16 cellular contexts compared by ENCODE assay signal in the genomic region with DNA sequence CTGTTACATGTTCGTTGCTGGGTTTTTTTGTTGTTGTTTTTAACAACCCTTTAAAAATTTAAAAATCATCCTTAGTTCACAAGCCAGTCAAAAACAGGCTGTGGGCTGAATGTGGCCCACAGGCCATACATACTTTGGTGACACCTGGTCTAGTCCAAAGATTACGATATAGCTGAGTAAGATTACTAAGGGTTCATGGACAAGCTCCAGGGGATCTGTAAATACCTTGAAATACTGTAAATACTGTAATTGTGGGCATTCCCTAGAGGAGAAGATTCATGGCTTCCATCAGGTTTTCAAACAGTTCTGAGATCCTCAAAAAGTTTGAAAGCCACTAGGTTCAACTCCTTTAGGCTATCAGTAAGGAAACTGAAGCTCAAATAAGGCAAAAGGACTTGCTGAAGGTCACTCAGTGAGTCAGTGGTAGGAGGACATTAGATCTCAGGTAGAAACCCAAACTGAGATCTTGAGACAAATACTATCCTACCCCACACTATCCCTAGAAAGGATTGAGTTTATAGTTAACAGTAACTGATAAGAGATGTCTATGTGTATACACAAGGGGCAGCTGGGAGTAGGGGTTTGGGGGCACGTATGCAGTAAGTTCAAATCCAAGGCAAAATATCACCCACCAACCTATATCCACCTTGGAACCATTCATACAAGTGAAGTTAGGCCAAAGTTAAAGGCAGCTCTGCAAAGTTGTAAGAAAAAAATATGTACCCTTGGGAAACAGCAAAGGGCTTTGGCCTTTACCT. TPM values are rescaled to one million over a fixed set of nuclear protein-coding genes. Genes with fewer than 3 reads are reported as not detected.
DNase-seq lines count a peak whose midpoint lies in the region; ATAC-seq, FAIRE-seq and TF ChIP-seq lines count a peak whose summit lies in the region.
"Had no signal": no experiment of that assay in that cellular context is flagged by ENCODE, and none has a peak within 500 bp of the region (broad histone marks: within the 10 kb centered on the region; RNA-seq: fewer than 3 reads in every experiment).

No MANE protein-coding gene starts in this region.

- no peaks in the 10 kb centered on the region for H3F3A ChIP-seq in smooth muscle cell (ENCODE audit: low read depth)

- H3K27ac ChIP-seq in K562 (ENCODE audit: extremely low read depth, low read depth, low read length) (peak overlapping the region; percentile 0; the same call in 1 of the 3 replicates), smooth muscle cell (ENCODE audit: low read depth) (peak overlapping the region; percentile 22)
- H3K27ac ChIP-seq: stomach, WERI-Rb-1 had no signal

- H3K9ac ChIP-seq in K562 (ENCODE audit: insufficient read depth in 1 of 2, low read depth in 2 of 2, low read length in 2 of 2) (no peak overlapping the region), smooth muscle cell (ENCODE audit: low read depth) (no peak overlapping the region)
- H3K9ac ChIP-seq: SK-N-SH had no signal

- TF ChIP-seq POLR2A in H54 (IDR thresholded peaks at IDR 0.05; ENCODE audit: low read depth, low read length) = no peak
- TF ChIP-seq POLR2A in K562 (conservative IDR thresholded peaks at IDR 0.05) = no peak

- no peaks in the 10 kb centered on the region for H3K27me3 Mint-ChIP-seq in activated CD4-positive, alpha-beta memory T cell treated with anti-CD3 and anti-CD28 coated beads for 36 hours
- H3K27me3 Mint-ChIP-seq in activated CD4-positive, alpha-beta memory T cell treated with anti-CD3 and anti-CD28 coated beads, Interleukin-2, amount 10 ng/mL, durations not matched to agents 7 days and 5 days = no peaks in the 10 kb centered on the region

- H4K20me1 ChIP-seq in K562 (replicated peaks; ENCODE audit: control insufficient read depth, insufficient read depth, low read length) (no peaks in the 10 kb centered on the region), smooth muscle cell (ENCODE audit: low read depth) (peaks cover 98% of the 10 kb centered on the region)

- H3K9me1 ChIP-seq in K562 (ENCODE audit: control insufficient read depth, insufficient read depth, low read length) = no peaks in the 10 kb centered on the region

- H3K36me3 ChIP-seq in K562 (ENCODE audit: control insufficient read depth, insufficient read depth, low read length) (peaks cover 85% of the 10 kb centered on the region), smooth muscle cell (ENCODE audit: low read depth) (peaks cover 8% of the 10 kb centered on the region)

- POLR2A ChIA-PET in activated CD4-positive, alpha-beta memory T cell treated with anti-CD3 and anti-CD28 coated beads for 36 hours (lab: Charles Lee) = no interaction called here
- POLR2A ChIA-PET in activated CD4-positive, alpha-beta memory T cell treated with anti-CD3 and anti-CD28 coated beads, Interleukin-2, amount 10 ng/mL, durations not matched to agents 7 days and 5 days (lab: Charles Lee) = interaction anchor here (1.4 to 3.3 kb wide), 2 partner anchors 8 to 18 kb away, joined by 7 to 14 read pairs; a partner anchor contains a TSS
- POLR2A ChIA-PET in K562 (lab: Yijun Ruan, JAX) = interaction anchor here (0.6 to 1.8 kb wide), 8 partner anchors 8 to 170 kb away, joined by 3 to 8 read pairs (median 4); a partner anchor contains a TSS

- no TSS peak for BruUV-seq in K562 (replicated peaks; lab: Mats Ljungman, UMichigan)

- no peak overlapping the region for H3K4me3 Mint-ChIP-seq in activated CD4-positive, alpha-beta memory T cell treated with anti-CD3 and anti-CD28 coated beads for 36 hours
- no peak overlapping the region for H3K4me3 Mint-ChIP-seq in activated CD4-positive, alpha-beta memory T cell treated with anti-CD3 and anti-CD28 coated beads, Interleukin-2, amount 10 ng/mL, durations not matched to agents 7 days and 5 days

- no peaks in the 10 kb centered on the region for H3K27me3 ChIP-seq in K562 (ENCODE audit: control insufficient read depth in 2 of 2, insufficient read depth in 2 of 2, low read length in 2 of 2)
- no peaks in the 10 kb centered on the region for H3K27me3 ChIP-seq in smooth muscle cell (ENCODE audit: low read depth)
- H3K27me3 ChIP-seq: adrenal gland, gastroesophageal sphincter, stomach had no signal

- H3K4me1 ChIP-seq in K562 (replicated peaks in 1 of 2; ENCODE audit: control insufficient read depth in 2 of 2, insufficient read depth in 2 of 2, low read length in 2 of 2) = no peaks in the 10 kb centered on the region; a peak in 3 of 5 replicates
- peaks cover 8% of the 10 kb centered on the region for H3K4me1 ChIP-seq in smooth muscle cell (ENCODE audit: low read depth)

- TF ChIP-seq CTCF in K562 (IDR thresholded peaks at IDR 0.05 in 2 of 3, conservative IDR thresholded peaks at IDR 0.05 in 1 of 3; ENCODE audit: insufficient read depth in 2 of 3, low read depth in 1 of 3, low read length in 3 of 3) = no peak
- no peak for TF ChIP-seq CTCF in smooth muscle cell (IDR thresholded peaks at IDR 0.05; ENCODE audit: borderline replicate concordance, insufficient read depth, poor library complexity, severe bottlenecking)

- CTCF ChIA-PET in activated CD4-positive, alpha-beta memory T cell treated with anti-CD3 and anti-CD28 coated beads for 36 hours (lab: Charles Lee) = interaction anchor here (0.7 to 1.7 kb wide), 3 partner anchors 11 to 29 kb away, joined by 3 to 6 read pairs (median 5); no protein-coding TSS in a partner anchor
- CTCF ChIA-PET in activated CD4-positive, alpha-beta memory T cell treated with anti-CD3 and anti-CD28 coated beads, Interleukin-2, amount 10 ng/mL, durations not matched to agents 7 days and 5 days (lab: Charles Lee) = interaction anchor here (1.0 to 2.9 kb wide), 3 partner anchors 15 to 29 kb away, joined by 7 to 13 read pairs (median 8); no protein-coding TSS in a partner anchor
- CTCF ChIA-PET in K562 (lab: Yijun Ruan, JAX; ENCODE audit: low intra/inter-chr PET ratio) = no interaction called here

- intact Hi-C loops in activated CD4-positive, alpha-beta memory T cell treated with anti-CD3 and anti-CD28 coated beads for 36 hours (cut with micrococcal nuclease) = no loop called here
- intact Hi-C loops in K562 (cut with micrococcal nuclease) = no loop called here

- 83% methylated on average over 3 of the region's 3 CpGs for WGBS in K562 (ENCODE audit: insufficient coverage, low coverage, missing lambda C conversion rate)
- 82% methylated on average over 3 of the region's 3 CpGs for WGBS in smooth muscle cell (ENCODE audit: low lambda C conversion rate)

- peaks cover 38% of the 10 kb centered on the region for H3K36me3 Mint-ChIP-seq in activated CD4-positive, alpha-beta memory T cell treated with anti-CD3 and anti-CD28 coated beads for 36 hours
- H3K36me3 Mint-ChIP-seq in activated CD4-positive, alpha-beta memory T cell treated with anti-CD3 and anti-CD28 coated beads, Interleukin-2, amount 10 ng/mL, durations not matched to agents 7 days and 5 days (ENCODE audit: low read depth) = peaks cover 56% of the 10 kb centered on the region

- no peak for TF ChIP-seq RAD21 in K562 (CRISPR knock-in tag; conservative IDR thresholded peaks at IDR 0.05 in 1 of 2, IDR thresholded peaks at IDR 0.05 in 1 of 2)

- in situ Hi-C loops in K562 (cut with MboI) = no loop called here

- H3K4me2 ChIP-seq in K562 (ENCODE audit: insufficient read depth, low read length) (no peak overlapping the region), smooth muscle cell (no peak overlapping the region)
- H3K4me2 ChIP-seq: SK-N-SH had no signal

- no peak for TF ChIP-seq EP300 in K562 (IDR thresholded peaks at IDR 0.05; ENCODE audit: low read length)

- no peak for DNase-seq in activated CD4-positive, alpha-beta memory T cell treated with anti-CD3 and anti-CD28 coated beads for 36 hours
- no peak for DNase-seq in activated CD4-positive, alpha-beta memory T cell treated with anti-CD3 and anti-CD28 coated beads, Interleukin-2, amount 10 ng/mL, durations not matched to agents 7 days and 5 days
- DNase-seq in H54 (ENCODE audit: insufficient read length, low spot score) = no peak
- DNase-seq in K562 (ENCODE audit: extremely low read depth in 1 of 4, low spot score in 3 of 4) = no peak
- DNase-seq in smooth muscle cell (lab: John Stamatoyannopoulos, UW; ENCODE audit: unreplicated experiment) = no peak
- no peak for DNase-seq in UCSD-AML1 (lab: John Stamatoyannopoulos, UW; ENCODE audit: unreplicated experiment)
- no peak for DNase-seq in NCI-H2196 treated with DMSO at 0.1 percent for 48 hours (lab: John Stamatoyannopoulos, UW; ENCODE audit: unreplicated experiment)
- DNase-seq: adrenal gland, mesendoderm, NCI-H510A, SK-N-SH, stomach, WERI-Rb-1 had no signal

- no peak; the same call in 1 of the 3 replicates for ATAC-seq in K562
- no peak for ATAC-seq in GM19467 (IDR thresholded peaks at IDR 0.05; ENCODE audit: unreplicated experiment)
- ATAC-seq: gastroesophageal sphincter had no signal

- peak; percentile 96 for FAIRE-seq in H54 (lab: Jason Lieb, UNC)
- FAIRE-seq in K562 (lab: Jason Lieb, UNC) = no peak
- FAIRE-seq: A204.1 had no signal

- H3K9me3 ChIP-seq in K562 (replicated peaks; ENCODE audit: control insufficient read depth, insufficient read depth, low read depth, low read length) (no peaks in the 10 kb centered on the region), smooth muscle cell (replicated peaks; ENCODE audit: low read depth) (no peaks in the 10 kb centered on the region)
- H3K9me3 ChIP-seq: adrenal gland, gastroesophageal sphincter, SK-N-SH, stomach had no signal

- H3K4me3 ChIP-seq in K562 = no peak overlapping the region
- H3K4me3 ChIP-seq in smooth muscle cell = no peak overlapping the region
- H3K4me3 ChIP-seq: adrenal gland, gastroesophageal sphincter, stomach had no signal

- H2AFZ ChIP-seq in K562 (ENCODE audit: low read depth, low read length) (no peak overlapping the region), smooth muscle cell (ENCODE audit: low read depth) (no peak overlapping the region)

- no peaks in the 10 kb centered on the region for H3K9me3 Mint-ChIP-seq in activated CD4-positive, alpha-beta memory T cell treated with anti-CD3 and anti-CD28 coated beads for 36 hours
- H3K9me3 Mint-ChIP-seq in activated CD4-positive, alpha-beta memory T cell treated with anti-CD3 and anti-CD28 coated beads, Interleukin-2, amount 10 ng/mL, durations not matched to agents 7 days and 5 days = no peaks in the 10 kb centered on the region

- peak overlapping the region; percentile 60 for H3K27ac Mint-ChIP-seq in activated CD4-positive, alpha-beta memory T cell treated with anti-CD3 and anti-CD28 coated beads for 36 hours
- H3K27ac Mint-ChIP-seq in activated CD4-positive, alpha-beta memory T cell treated with anti-CD3 and anti-CD28 coated beads, Interleukin-2, amount 10 ng/mL, durations not matched to agents 7 days and 5 days = no peak overlapping the region

- H3K4me1 Mint-ChIP-seq in activated CD4-positive, alpha-beta memory T cell treated with anti-CD3 and anti-CD28 coated beads for 36 hours (ENCODE audit: low read depth) = peaks cover 50% of the 10 kb centered on the region
- H3K4me1 Mint-ChIP-seq in activated CD4-positive, alpha-beta memory T cell treated with anti-CD3 and anti-CD28 coated beads, Interleukin-2, amount 10 ng/mL, durations not matched to agents 7 days and 5 days = peaks cover 41% of the 10 kb centered on the region

- H3K79me2 ChIP-seq in K562 (ENCODE audit: control insufficient read depth, insufficient read depth, low read length) (peaks cover 55% of the 10 kb centered on the region), smooth muscle cell (ENCODE audit: low read depth) (peaks cover 70% of the 10 kb centered on the region)

RNA-seq across cellular contexts. Expression of a gene that starts 17.8 kb away (rescaled TPM):
- 10 to 100 TPM; 58.2 to 58.5 TPM for total RNA-seq in activated CD4-positive, alpha-beta memory T cell treated with anti-CD3 and anti-CD28 coated beads for 36 hours
- total RNA-seq in activated CD4-positive, alpha-beta memory T cell treated with anti-CD3 and anti-CD28 coated beads, Interleukin-2, amount 10 ng/mL, durations not matched to agents 7 days and 5 days = 10 to 100 TPM; 65.8 to 68.1 TPM
- total RNA-seq in K562 (2011; cell fraction: chromatin; rRNA removed; ENCODE audit: low replicate concordance) = 10.7 and 28.6 TPM in 2 replicates
- 6.7 and 7.6 TPM in 2 replicates for total RNA-seq in K562 (2011; cell fraction: nucleolus; rRNA removed)
- 20.8 and 42.9 TPM in 2 replicates for total RNA-seq in K562 (2011; cell fraction: nucleoplasm; rRNA removed)
- total RNA-seq in K562 (2014; rRNA removed) (10.3 and 11.8 TPM in 2 replicates), K562 (2014; rRNA removed; fragmentation: Illumina TruSeq; extraction: Trizol) (25.5 and 26.8 TPM in 2 replicates), K562 (2015; rRNA removed; fragmentation: Illumina TruSeq; extraction: Trizol) (23.6 and 25.4 TPM in 2 replicates), K562 (2021) (41.8 and 48.4 TPM in 2 replicates), smooth muscle cell (49.8 and 51.4 TPM in 2 replicates)
- polyA plus RNA-seq in K562 (2011; rRNA removed) (17.6 and 19.8 TPM in 2 replicates), K562 (2014; fragmentation: Illumina TruSeq; extraction: Trizol) (32.4 and 35.8 TPM in 2 replicates), K562 (2014; fragmentation: Nextera tagmentation; extraction: Ambion mirVana) (10 to 100 TPM; 20.2 to 20.9 TPM), K562 (2014; rRNA removed) (15.9 and 16.7 TPM in 2 replicates), smooth muscle cell (49.3 and 54.4 TPM in 2 replicates)
- polyA plus RNA-seq in K562 (2011; cell fraction: cytosol; rRNA removed) = 4.0 and 10.5 TPM in 2 replicates
- 11.3 and 16.5 TPM in 2 replicates for polyA plus RNA-seq in K562 (2011; cell fraction: nucleus; rRNA removed)
- polyA plus RNA-seq in K562 (2012) = 30.3 and 32.9 TPM in 2 replicates
- polyA minus RNA-seq in K562 (2011; rRNA and poly(A)+ RNA removed) = 14.8 and 18.2 TPM in 2 replicates
- 12.5 and 15.7 TPM in 2 replicates for polyA minus RNA-seq in K562 (2011; cell fraction: cytosol; rRNA and poly(A)+ RNA removed)
- 10.0 and 16.6 TPM in 2 replicates for polyA minus RNA-seq in K562 (2011; cell fraction: nucleus; rRNA and poly(A)+ RNA removed)
